17 cellular contexts compared by ENCODE assay signal in genomic region chr4:6332669-6333050, GRCh38.
"Had no signal": no experiment of that assay in that cellular context is flagged by ENCODE, and none has a peak within 500 bp of the region (broad histone marks: within the 10 kb centered on the region; RNA-seq: fewer than 3 reads in every experiment).

No MANE protein-coding gene starts in this region.

- H3K4me1 ChIP-seq: colonic mucosa, esophagus muscularis mucosa, esophagus squamous epithelium, foreskin keratinocyte, gastrocnemius medialis, gastroesophageal sphincter, heart left ventricle had no signal

- DNase-seq: colonic mucosa; cortex of kidney; effector CD4-positive, alpha-beta T cell; effector CD8-positive, alpha-beta T cell; esophagus squamous epithelium; foreskin keratinocyte; foreskin melanocyte; gastrocnemius medialis had no signal

- H3K27me3 ChIP-seq: colonic mucosa, dorsolateral prefrontal cortex, foreskin keratinocyte had no signal

- H3K27ac ChIP-seq: colonic mucosa, coronary artery, epithelial cell of prostate, esophagus muscularis mucosa, esophagus squamous epithelium, foreskin keratinocyte, gastrocnemius medialis, gastroesophageal sphincter, heart left ventricle had no signal

- H3K9me3 ChIP-seq: colonic mucosa, gastrocnemius medialis had no signal

- H3K36me3 ChIP-seq: colonic mucosa, esophagus muscularis mucosa, gastrocnemius medialis, gastroesophageal sphincter, heart left ventricle had no signal

- ATAC-seq: foreskin keratinocyte, gastrocnemius medialis, gastroesophageal sphincter had no signal

- H3K4me3 ChIP-seq: colonic mucosa, coronary artery, dorsolateral prefrontal cortex, esophagus muscularis mucosa, esophagus squamous epithelium, gastrocnemius medialis, gastroesophageal sphincter, heart left ventricle had no signal

- FAIRE-seq: colon, endometrium, frontal cortex had no signal
